Comparison of ENCODE assay signal across 10 cellular contexts in genomic region chr7:66894463-66895080, GRCh38.
DNase-seq lines count a peak whose midpoint lies in the region; ATAC-seq and TF ChIP-seq lines count a peak whose summit lies in the region.
"Had no signal": no experiment of that assay in that cellular context is flagged by ENCODE, and none has a peak within 500 bp of the region (broad histone marks: within the 10 kb centered on the region; RNA-seq: fewer than 3 reads in every experiment).

No MANE protein-coding gene starts in this region.

- no peak overlapping the region for H3K9ac ChIP-seq in adipocyte (ENCODE audit: low read length)

- no peaks in the 10 kb centered on the region for H3K9me3 ChIP-seq in HEK293 (ENCODE audit: control insufficient read depth, insufficient read depth, low read depth, low read length)
- H3K9me3 ChIP-seq in adipocyte (ENCODE audit: control insufficient read depth, low read length) = no peaks in the 10 kb centered on the region

- H3K4me1 ChIP-seq in HEK293 (ENCODE audit: control insufficient read depth, insufficient read depth, low read length) = no peaks in the 10 kb centered on the region
- no peaks in the 10 kb centered on the region for H3K4me1 ChIP-seq in adipocyte (ENCODE audit: control insufficient read depth, insufficient read depth, low read length)

- no peak overlapping the region for H3K4me3 ChIP-seq in HEK293 (ENCODE audit: low read depth, low read length)
- no peak overlapping the region for H3K4me3 ChIP-seq in adipocyte (ENCODE audit: low read length)
- H3K4me3 ChIP-seq: SK-N-MC had no signal

- no peaks in the 10 kb centered on the region for H3K27me3 ChIP-seq in adipocyte (replicated peaks; ENCODE audit: control insufficient read depth, insufficient read depth, low read length)

- TF ChIP-seq CTCF in HEK293 (tag by site-specific recombination; IDR thresholded peaks at IDR 0.05) = no peak

- CTCF ChIA-PET in HEK293 (lab: Yijun Ruan, JAX) = interaction anchor here (1.8 kb wide), 1 partner anchor 13 kb away, joined by 3 read pairs; no protein-coding TSS in a partner anchor

- H3K27ac ChIP-seq in HEK293 (ENCODE audit: extremely low read depth, low read depth, low read length) = no peak overlapping the region
- H3K27ac ChIP-seq: SK-N-MC had no signal

- POLR2A ChIA-PET in HEK293 (lab: Yijun Ruan, JAX) = no interaction called here

- ATAC-seq in HG02678 (IDR thresholded peaks at IDR 0.05; ENCODE audit: unreplicated experiment) (no peak), GM18909 (IDR thresholded peaks at IDR 0.05; ENCODE audit: poor library complexity, unreplicated experiment) (no peak), GM18517 (IDR thresholded peaks at IDR 0.05; ENCODE audit: unreplicated experiment) (no peak)

- DNase-seq in EH (ENCODE audit: low read depth) (peak; percentile 48), adipocyte (ENCODE audit: low read depth) (peak; percentile 14), islet precursor cell (peak; percentile 67), glomerular visceral epithelial cell (ENCODE audit: extremely low spot score) (no peak)
- DNase-seq: activated naive CD8-positive, alpha-beta T cell treated with anti-CD3 and anti-CD28 coated beads for 36 hours had no signal

- H3K36me3 ChIP-seq in HEK293 (ENCODE audit: control insufficient read depth in 2 of 2, insufficient read depth in 1 of 2, low read length in 2 of 2) (peaks cover 22 to 47% of the 10 kb centered on the region in 2 experiments; a peak in 2 of 3 replicates), adipocyte (ENCODE audit: control insufficient read depth, insufficient read depth, low read length, severe bottlenecking) (peaks cover 23% of the 10 kb centered on the region)

TF ChIP-seq in HEK293, 187 proteins besides CTCF, POLR2A, EP300 and RAD21 (continues in another document):
- TF ChIP-seq ZNF366 (tag by site-specific recombination; conservative IDR thresholded peaks at IDR 0.05) (peak; percentile 39), ZBTB17 (tag by site-specific recombination; IDR thresholded peaks at IDR 0.05) (peak; percentile 39; the same call in 1 of the 2 replicates), KLF17 (tag by site-specific recombination; IDR thresholded peaks at IDR 0.05) (no peak), PRDM6 (tag by site-specific recombination; IDR thresholded peaks at IDR 0.05) (no peak), ZBTB49 (tag by site-specific recombination; IDR thresholded peaks at IDR 0.05; ENCODE audit: low read depth) (no peak), SCRT1 (tag by site-specific recombination; IDR thresholded peaks at IDR 0.05; ENCODE audit: borderline replicate concordance) (peak; percentile 43; the same call in 1 of the 2 replicates), ZNF791 (tag by site-specific recombination; IDR thresholded peaks at IDR 0.05) (no peak), ELK4 (IDR thresholded peaks at IDR 0.05; ENCODE audit: borderline replicate concordance, low read depth, low read length) (no peak), ZBTB11 (tag by site-specific recombination; conservative IDR thresholded peaks at IDR 0.05; ENCODE audit: low read depth) (no peak), ZNF660 (tag by site-specific recombination; IDR thresholded peaks at IDR 0.05) (no peak), YY2 (tag by site-specific recombination; IDR thresholded peaks at IDR 0.05) (no peak)
- TF ChIP-seq, protein P1, sequence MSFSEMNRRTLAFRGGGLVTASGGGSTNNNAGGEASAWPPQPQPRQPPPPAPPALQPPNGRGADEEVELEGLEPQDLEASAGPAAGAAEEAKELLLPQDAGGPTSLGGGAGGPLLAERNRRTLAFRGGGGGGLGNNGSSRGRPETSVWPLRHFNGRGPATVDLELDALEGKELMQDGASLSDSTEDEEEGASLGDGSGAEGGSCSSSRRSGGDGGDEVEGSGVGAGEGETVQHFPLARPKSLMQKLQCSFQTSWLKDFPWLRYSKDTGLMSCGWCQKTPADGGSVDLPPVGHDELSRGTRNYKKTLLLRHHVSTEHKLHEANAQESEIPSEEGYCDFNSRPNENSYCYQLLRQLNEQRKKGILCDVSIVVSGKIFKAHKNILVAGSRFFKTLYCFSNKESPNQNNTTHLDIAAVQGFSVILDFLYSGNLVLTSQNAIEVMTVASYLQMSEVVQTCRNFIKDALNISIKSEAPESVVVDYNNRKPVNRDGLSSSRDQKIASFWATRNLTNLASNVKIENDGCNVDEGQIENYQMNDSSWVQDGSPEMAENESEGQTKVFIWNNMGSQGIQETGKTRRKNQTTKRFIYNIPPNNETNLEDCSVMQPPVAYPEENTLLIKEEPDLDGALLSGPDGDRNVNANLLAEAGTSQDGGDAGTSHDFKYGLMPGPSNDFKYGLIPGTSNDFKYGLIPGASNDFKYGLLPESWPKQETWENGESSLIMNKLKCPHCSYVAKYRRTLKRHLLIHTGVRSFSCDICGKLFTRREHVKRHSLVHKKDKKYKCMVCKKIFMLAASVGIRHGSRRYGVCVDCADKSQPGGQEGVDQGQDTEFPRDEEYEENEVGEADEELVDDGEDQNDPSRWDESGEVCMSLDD (tag by site-specific recombination; IDR thresholded peaks at IDR 0.05) = no peak
